ENCODE assay signal across 8 cellular contexts in the genomic region with DNA sequence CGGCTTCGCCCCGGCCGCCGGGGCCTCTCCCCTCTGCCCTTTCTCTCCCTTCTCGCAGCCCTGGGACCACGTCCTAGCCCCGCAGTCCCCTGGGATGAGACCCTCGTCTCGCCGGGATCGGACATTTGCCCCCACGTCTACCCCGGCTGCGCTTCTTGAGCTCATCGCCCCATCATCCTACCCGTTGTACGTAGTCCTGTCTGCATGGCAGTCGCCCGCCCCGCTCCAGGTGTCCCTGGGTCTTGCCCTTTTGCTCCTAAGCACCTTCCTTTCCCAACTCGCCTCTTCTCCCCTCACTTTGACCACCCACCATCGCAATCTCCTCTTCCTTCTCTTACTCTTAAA. TPM values are rescaled to one million over a fixed set of nuclear protein-coding genes. Genes with fewer than 3 reads are reported as not detected.
DNase-seq lines count a peak whose midpoint lies in the region; ATAC-seq lines count a peak whose summit lies in the region.

No MANE protein-coding gene starts in this region.

- H3K27me3 ChIP-seq in iPS DF 6.9 (ENCODE audit: control insufficient read depth, insufficient read depth, low read length) (no peaks in the 10 kb centered on the region), skeletal muscle tissue (ENCODE audit: control insufficient read depth in 3 of 3, insufficient read depth in 3 of 3, low read length in 3 of 3) (peaks cover 7 to 22% (median 22%) of the 10 kb centered on the region in 3 donors)

- H3K4me1 ChIP-seq in iPS DF 6.9 (ENCODE audit: control insufficient read depth, insufficient read depth, low read length) (no peaks in the 10 kb centered on the region), skeletal muscle tissue (ENCODE audit: control insufficient read depth in 3 of 3, insufficient read depth in 3 of 3, low read length in 3 of 3) (peaks cover 4 to 20% (median 7%) of the 10 kb centered on the region in 3 donors)

- H3K4me3 ChIP-seq in iPS DF 6.9 (ENCODE audit: low read length): peak overlapping the region; percentile 87
- H3K4me3 ChIP-seq in skeletal muscle tissue (ENCODE audit: low read length in 3 of 3): peak overlapping the region; percentile 71 to 76 (median 76)

- H3K9me3 ChIP-seq in iPS DF 6.9 (ENCODE audit: control insufficient read depth, insufficient read depth, low read length): no peaks in the 10 kb centered on the region
- H3K9me3 ChIP-seq in skeletal muscle tissue (ENCODE audit: control insufficient read depth in 3 of 3, low read length in 3 of 3): no peaks in the 10 kb centered on the region

- peak; percentile 28 for DNase-seq in DMS53 treated with DMSO at 0.1 percent for 48 hours (lab: John Stamatoyannopoulos, UW; ENCODE audit: unreplicated experiment)
- DNase-seq in iPS DF 6.9 (ENCODE audit: low read depth, low spot score): no peak
- no peak for DNase-seq in Kasumi-1 (lab: John Stamatoyannopoulos, UW)
- no peak for DNase-seq in amniotic stem cell (lab: John Stamatoyannopoulos, UW)
- no peak for DNase-seq in OCI-M1 (lab: John Stamatoyannopoulos, UW)

- H3K27me3 Mint-ChIP-seq in activated naive CD4-positive, alpha-beta T cell treated with anti-CD3 and anti-CD28 coated beads, Interleukin-2, amount 50 U/mL, for 24 hours: no peaks in the 10 kb centered on the region

- H3K36me3 Mint-ChIP-seq in activated naive CD4-positive, alpha-beta T cell treated with anti-CD3 and anti-CD28 coated beads, Interleukin-2, amount 50 U/mL, for 24 hours: no peaks in the 10 kb centered on the region

- H3K9me3 Mint-ChIP-seq in activated naive CD4-positive, alpha-beta T cell treated with anti-CD3 and anti-CD28 coated beads, Interleukin-2, amount 50 U/mL, for 24 hours: no peaks in the 10 kb centered on the region

- no peak overlapping the region for H3K27ac ChIP-seq in iPS DF 6.9 (ENCODE audit: low read length)
- H3K27ac ChIP-seq in skeletal muscle tissue (ENCODE audit: low read depth, low read length): peak overlapping the region; percentile 40

- H3K36me3 ChIP-seq in iPS DF 6.9 (ENCODE audit: control insufficient read depth, insufficient read depth, low read length) (no peaks in the 10 kb centered on the region), skeletal muscle tissue (ENCODE audit: control insufficient read depth in 3 of 3, insufficient read depth in 3 of 3, low read length in 3 of 3) (no peaks in the 10 kb centered on the region)

- H3K27ac Mint-ChIP-seq in activated naive CD4-positive, alpha-beta T cell treated with anti-CD3 and anti-CD28 coated beads, Interleukin-2, amount 50 U/mL, for 24 hours: peak overlapping the region; percentile 36

- H3K4me3 Mint-ChIP-seq in activated naive CD4-positive, alpha-beta T cell treated with anti-CD3 and anti-CD28 coated beads, Interleukin-2, amount 50 U/mL, for 24 hours: peak overlapping the region; percentile 86

- ATAC-seq in HG03159 (IDR thresholded peaks at IDR 0.05; ENCODE audit: unreplicated experiment): peak; percentile 13

- no CpG with 5 or more reads among the region's 23 CpGs for WGBS in iPS DF 6.9 (ENCODE audit: insufficient coverage, insufficient read length)

- peaks cover 49% of the 10 kb centered on the region for H3K4me1 Mint-ChIP-seq in activated naive CD4-positive, alpha-beta T cell treated with anti-CD3 and anti-CD28 coated beads, Interleukin-2, amount 50 U/mL, for 24 hours

- H3K9ac ChIP-seq in skeletal muscle tissue (ENCODE audit: low read depth in 1 of 3, low read length in 3 of 3): peak overlapping the region; percentile 57 to 74 (median 65)

RNA-seq across cellular contexts. Expression of gene TPST1, which starts 0.6 kb away (rescaled TPM):
- 39.7 TPM for total RNA-seq in skeletal muscle tissue
